ENCODE assay signal across 11 cellular contexts in genomic region chr20:58246346-58246745, GRCh38. TPM values are rescaled to one million over a fixed set of nuclear protein-coding genes. Genes with fewer than 3 reads are reported as not detected.
DNase-seq lines count a peak whose midpoint lies in the region; ATAC-seq and TF ChIP-seq lines count a peak whose summit lies in the region.
"Had no signal": no experiment of that assay in that cellular context is flagged by ENCODE, and none has a peak within 500 bp of the region (broad histone marks: within the 10 kb centered on the region; RNA-seq: fewer than 3 reads in every experiment).

No MANE protein-coding gene starts in this region.

- ATAC-seq in PC-3 (peak; percentile 38; the same call in 1 of the 2 replicates), HG02610 (IDR thresholded peaks at IDR 0.05; ENCODE audit: unreplicated experiment) (no peak), omental fat pad (ENCODE audit: low FRiP score) (no peak)

- peaks cover under 1% of the 10 kb centered on the region for H3F3A ChIP-seq in PC-3 (ENCODE audit: low read length, unreplicated experiment)

- H3K4me2 ChIP-seq in PC-3 (ENCODE audit: low read length): no peak overlapping the region
- H3K4me2 ChIP-seq: BLaER1 treated with 17β-estradiol and CSF1 and Interleukin-3, amounts not matched to agents 10 nM and 100 nM had no signal

- H3K9ac ChIP-seq in PC-3 (ENCODE audit: low read length): no peak overlapping the region
- H3K9ac ChIP-seq: BLaER1 treated with 17β-estradiol and CSF1 and Interleukin-3, amounts not matched to agents 10 nM and 100 nM had no signal

- no TSS peak for BruUV-seq in PC-3 (replicated peaks; lab: Mats Ljungman, UMichigan)

- POLR2A ChIA-PET in PC-3 (lab: Charles Lee; ENCODE audit: unreplicated experiment): interaction anchor here (0.5 to 0.6 kb wide), 2 partner anchors 67 to 111 kb away, joined by 4 read pairs; no protein-coding TSS in a partner anchor

- TF ChIP-seq CTCF in PC-3 (conservative IDR thresholded peaks at IDR 0.05; ENCODE audit: low read depth, low read length) (peak; percentile 77), fibroblast of mammary gland (conservative IDR thresholded peaks at IDR 0.05; ENCODE audit: control insufficient read depth, insufficient read depth, low read depth, low read length) (peak; percentile 33), omental fat pad (IDR thresholded peaks at IDR 0.05) (no peak)

- H3K27ac ChIP-seq in PC-3 (ENCODE audit: low read length): no peak overlapping the region
- H3K27ac ChIP-seq: BLaER1 treated with 17β-estradiol and CSF1 and Interleukin-3, amounts not matched to agents 10 nM and 100 nM had no signal

- DNase-seq in NCI-H2227 (lab: John Stamatoyannopoulos, UW; ENCODE audit: unreplicated experiment) (peak; percentile 20), NCI-H2227 treated with DMSO at 0.1 percent for 48 hours (lab: John Stamatoyannopoulos, UW) (no peak), PC-3 (peak; percentile 59), fibroblast of mammary gland (ENCODE audit: low read depth) (no peak), retina (peak; percentile 11), hepatic stellate cell (ENCODE audit: low spot score) (no peak), omental fat pad (ENCODE audit: low spot score) (no peak)
- DNase-seq: effector CD4-positive, alpha-beta T cell; naive B cell had no signal

- H3K27me3 ChIP-seq in PC-3 (ENCODE audit: low read length): no peaks in the 10 kb centered on the region
- H3K27me3 ChIP-seq: BLaER1 treated with 17β-estradiol and CSF1 and Interleukin-3, amounts not matched to agents 10 nM and 100 nM had no signal

- H2AFZ ChIP-seq in PC-3 (ENCODE audit: low read length): no peak overlapping the region

- intact Hi-C loops in PC-3 (cut with micrococcal nuclease): loop anchor here (1.0 kb wide), 1 partner anchor 201 kb away; no protein-coding TSS in a partner anchor

- CTCF ChIA-PET in PC-3 (lab: Charles Lee): interaction anchor here (0.6 kb wide), 1 partner anchor 202 kb away, joined by 4 read pairs; no protein-coding TSS in a partner anchor

- H3K4me3 ChIP-seq in PC-3 (ENCODE audit: low read length) (no peak overlapping the region), fibroblast of mammary gland (ENCODE audit: control insufficient read depth, low read depth, low read length) (no peak overlapping the region)
- H3K4me3 ChIP-seq: BLaER1 treated with 17β-estradiol and CSF1 and Interleukin-3, amounts not matched to agents 10 nM and 100 nM had no signal

- no peaks in the 10 kb centered on the region for H3K9me2 ChIP-seq in PC-3 (replicated peaks; ENCODE audit: low read length)

- H3K79me2 ChIP-seq in PC-3 (ENCODE audit: low read length): no peaks in the 10 kb centered on the region

- peaks cover 13% of the 10 kb centered on the region for H3K4me1 ChIP-seq in PC-3 (ENCODE audit: insufficient read depth, low read length)
- H3K4me1 ChIP-seq: BLaER1 treated with 17β-estradiol and CSF1 and Interleukin-3, amounts not matched to agents 10 nM and 100 nM had no signal

- no peaks in the 10 kb centered on the region for H3K9me3 ChIP-seq in PC-3 (ENCODE audit: low read length)
- H3K9me3 ChIP-seq: BLaER1 treated with 17β-estradiol and CSF1 and Interleukin-3, amounts not matched to agents 10 nM and 100 nM had no signal

- no peaks in the 10 kb centered on the region for H4K20me1 ChIP-seq in PC-3 (ENCODE audit: low read length)
- H4K20me1 ChIP-seq: BLaER1 treated with 17β-estradiol and CSF1 and Interleukin-3, amounts not matched to agents 10 nM and 100 nM had no signal

- H3K36me3 ChIP-seq in PC-3 (ENCODE audit: low read depth, low read length): peaks cover 7% of the 10 kb centered on the region; the same call in 1 of the 2 replicates

RNA-seq across cellular contexts. Expression of gene ANKRD60, which starts 17.9 kb away (rescaled TPM):
- total RNA-seq in PC-3 (2014; rRNA removed) (not detected in 2 replicates), omental fat pad (not detected)

Comparison
In these comparisons a context has a peak if more than half of its experiments do, and no peak if none do; other contexts are left out.
1. DNase-seq: peak in NCI-H2227 (single experiment), PC-3 (single experiment) and retina (single experiment); none in NCI-H2227 treated with DMSO at 0.1 percent for 48 hours (single experiment), fibroblast of mammary gland (single experiment), hepatic stellate cell (single experiment) and omental fat pad (single experiment).
2. CTCF ChIP-seq: peak in PC-3 (single experiment) and fibroblast of mammary gland (single experiment); none in omental fat pad (0 of 3).